8 cellular contexts compared by ENCODE assay signal in the genomic region with DNA sequence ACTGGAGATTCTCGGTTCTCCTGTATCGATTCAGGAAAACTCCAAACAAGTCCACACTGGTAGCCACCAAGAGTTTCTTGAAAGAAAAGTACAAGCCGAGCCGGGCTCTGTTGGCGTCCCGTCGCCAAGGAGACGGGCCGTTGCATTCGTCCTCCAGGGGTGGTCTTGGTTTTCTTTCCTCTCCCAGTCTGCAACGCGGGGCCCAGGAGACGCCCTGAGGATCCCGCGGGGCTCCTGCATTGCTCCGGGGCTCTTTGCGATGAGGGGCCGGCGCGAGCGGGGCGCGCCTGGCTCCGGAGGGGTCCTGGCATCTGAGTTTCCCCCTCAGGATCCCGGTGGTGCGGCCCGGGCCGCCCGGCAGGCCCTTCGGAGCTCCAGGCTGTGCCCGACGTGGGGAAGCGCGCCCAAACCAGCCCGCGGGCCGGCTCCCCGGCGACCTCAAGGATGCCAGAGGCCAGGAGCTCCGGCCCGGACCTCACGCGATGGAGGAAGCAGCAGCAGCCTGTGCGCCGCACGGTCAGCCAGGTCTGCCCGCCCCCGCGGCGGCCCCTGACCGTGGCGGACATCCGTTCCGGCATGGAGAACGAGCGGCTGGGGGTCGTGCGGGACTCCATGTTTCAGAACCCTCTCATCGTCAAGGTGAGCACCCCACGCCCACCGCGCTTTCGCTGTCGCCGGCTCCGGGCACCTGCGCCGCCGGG. TPM values are rescaled to one million over a fixed set of nuclear protein-coding genes. Genes with fewer than 3 reads are reported as not detected.
DNase-seq lines count a peak whose midpoint lies in the region; ATAC-seq, FAIRE-seq and TF ChIP-seq lines count a peak whose summit lies in the region.

Gene CFAP77, plus strand, starts transcription at position 384 of the 701 bp plus-strand sequence. Its CDS starts 61 bp downstream, at position 445.

- peak within 1 kb of the TSS; percentile 38; the same call in 1 of the 2 replicates for H2AFZ ChIP-seq in H1 (ENCODE audit: low read length)

- H2BK5ac ChIP-seq in H1 (ENCODE audit: low read depth, low read length) = no peak within 1 kb of the TSS

- CTCF ChIA-PET in H1 (lab: Charles Lee; ENCODE audit: partially characterized antibody) = interaction anchor here (0.6 to 1.6 kb wide), 5 partner anchors 29 to 159 kb away, joined by 3 to 4 read pairs (median 4); no protein-coding TSS in a partner anchor

- no peak within 1 kb of the TSS for H2AK5ac ChIP-seq in H1 (ENCODE audit: low read depth, low read length)

- POLR2A ChIA-PET in H1 (lab: Charles Lee; ENCODE audit: partially characterized antibody) = interaction anchor here (0.7 kb wide), 1 partner anchor 177 kb away, joined by 3 read pairs; no protein-coding TSS in a partner anchor

- H3K27ac Mint-ChIP-seq in activated CD4-positive, alpha-beta T cell treated with anti-CD3 and anti-CD28 coated beads, Interleukin-2, amount 10 ng/mL, durations not matched to agents 24 days and 14 days = no peak within 1 kb of the TSS

- no peak within 1 kb of the TSS for H3K23ac ChIP-seq in H1 (ENCODE audit: insufficient read length)

- no peak for FAIRE-seq in H1 (lab: Jason Lieb, UNC)

- H4K8ac ChIP-seq in H1 (ENCODE audit: extremely low read depth, insufficient read depth, low read length) = peak within 1 kb of the TSS; percentile 91; the same call in 1 of the 2 replicates

- H4K91ac ChIP-seq in H1 (replicated peaks; ENCODE audit: insufficient read length, low read length) = no peak within 1 kb of the TSS

- no peak within 1 kb of the TSS for H3K56ac ChIP-seq in H1 (replicated peaks; ENCODE audit: insufficient read length, low read depth, low read length)

- no peak for TF ChIP-seq CTCF in H1 (IDR thresholded peaks at IDR 0.05; ENCODE audit: control extremely low read depth in 1 of 3, insufficient read depth in 1 of 3, low read depth in 1 of 3, low read length in 3 of 3)

- no peak within 1 kb of the TSS for H3K14ac ChIP-seq in H1 (ENCODE audit: insufficient read length)

- H3K9me3 ChIP-seq in MG63 = no peaks in the 10 kb centered on the region
- H3K9me3 ChIP-seq in H1 (ENCODE audit: insufficient read depth in 2 of 2, low read depth in 1 of 2, low read length in 1 of 2) = no peaks in the 10 kb centered on the region; a peak in 1 of 4 replicates
- H3K9me3 ChIP-seq in mesodermal cell (ENCODE audit: control insufficient read depth, low read length) = no peaks in the 10 kb centered on the region
- H3K9me3 ChIP-seq in thymus (ENCODE audit: control insufficient read depth) = no peaks in the 10 kb centered on the region

- H3K4me2 ChIP-seq in H1 (ENCODE audit: insufficient read depth in 1 of 2, low read depth in 2 of 2, low read length in 2 of 2) = peak within 1 kb of the TSS; percentile 41 to 88

- peak within 1 kb of the TSS in 3 of 4 experiments; percentile 46 to 70 (median 67); a peak in 3 of 7 replicates for H3K9ac ChIP-seq in H1 (replicated peaks in 1 of 4; ENCODE audit: extremely low read depth in 1 of 4, low read depth in 3 of 4, low read length in 3 of 4)

- peaks cover 0 to 12% of the 10 kb centered on the region in 2 experiments; a peak in 2 of 4 replicates for H3K79me2 ChIP-seq in H1 (ENCODE audit: control insufficient read depth in 1 of 2, insufficient read depth in 2 of 2, low read length in 2 of 2)

- no peaks in the 10 kb centered on the region for H3K9me3 Mint-ChIP-seq in activated CD4-positive, alpha-beta T cell treated with anti-CD3 and anti-CD28 coated beads, Interleukin-2, amount 10 ng/mL, durations not matched to agents 24 days and 14 days

- peaks cover 15% of the 10 kb centered on the region; the same call in 1 of the 2 replicates for H3K23me2 ChIP-seq in H1 (ENCODE audit: low read depth, low read length)

- peaks cover 0 to 3% of the 10 kb centered on the region in 2 experiments for H4K20me1 ChIP-seq in H1 (replicated peaks in 1 of 2; ENCODE audit: control insufficient read depth in 1 of 2, insufficient read depth in 2 of 2, low read length in 2 of 2)

- WGBS in H1 (ENCODE audit: extremely low coverage in 1 of 2, insufficient coverage in 1 of 2, insufficient read length in 1 of 2, insufficient replicate concordance in 2 of 2, low coverage in 1 of 2, low lambda C conversion rate in 2 of 2, missing lambda C conversion rate in 1 of 2), 2 experiments = 2% methylated on average over 43 of the region's 69 CpGs; no CpG with 5 or more reads in 1 of the 2 experiments
- 1% methylated on average over 58 to 65 of the region's 69 CpGs for WGBS in mesodermal cell (ENCODE audit: insufficient coverage in 2 of 2), 2 experiments
- 2% methylated on average over 69 of the region's 69 CpGs for WGBS in thymus

- H3K79me1 ChIP-seq in H1 (ENCODE audit: low read depth, low read length) = peaks cover 3% of the 10 kb centered on the region; the same call in 1 of the 2 replicates

- no peak within 1 kb of the TSS for H3K18ac ChIP-seq in H1 (ENCODE audit: extremely low read depth, low read length)

- DNase-seq in EL (peak; percentile 65), MG63 (peak; percentile 46), H1 (ENCODE audit: low read depth in 1 of 2, low spot score in 2 of 2) (peak in 1 of 2 experiments; percentile 79)
- DNase-seq in activated CD4-positive, alpha-beta T cell treated with anti-CD3 and anti-CD28 coated beads, Interleukin-2, amount 10 ng/mL, durations not matched to agents 24 days and 14 days = peak; percentile 81

- H2BK15ac ChIP-seq in H1 (ENCODE audit: low read length) = 0 out of 2 replicates have a peak within 1 kb of the TSS, but pooled peaks have one; percentile 92

- H2BK12ac ChIP-seq in H1 (ENCODE audit: low read depth, low read length) = no peak within 1 kb of the TSS

- H3K4ac ChIP-seq in H1 (replicated peaks; ENCODE audit: insufficient read length, low read depth, low read length) = no peak within 1 kb of the TSS

- H2BK120ac ChIP-seq in H1 (replicated peaks; ENCODE audit: low read depth, low read length) = no peak within 1 kb of the TSS

- peaks cover 2% of the 10 kb centered on the region for H3K36me3 Mint-ChIP-seq in activated CD4-positive, alpha-beta T cell treated with anti-CD3 and anti-CD28 coated beads, Interleukin-2, amount 10 ng/mL, durations not matched to agents 24 days and 14 days (ENCODE audit: low read depth)

- no peak within 1 kb of the TSS for H2BK20ac ChIP-seq in H1 (ENCODE audit: low read length)

- H3K4me3 ChIP-seq in MG63 (peak within 1 kb of the TSS; percentile 29), H1 (ENCODE audit: extremely low read depth in 1 of 4, insufficient read depth in 2 of 4, low read depth in 3 of 4, low read length in 4 of 4) (peak within 1 kb of the TSS; percentile 45 to 65 (median 56)), mesodermal cell (ENCODE audit: extremely low read depth, insufficient read depth, low read length, poor library complexity, severe bottlenecking) (peak within 1 kb of the TSS; percentile 46), thymus (ENCODE audit: low read length) (peak within 1 kb of the TSS; percentile 49)

- intact Hi-C loops in activated CD4-positive, alpha-beta T cell treated with anti-CD3 and anti-CD28 coated beads, Interleukin-2, amount 10 ng/mL, durations not matched to agents 24 days and 14 days (cut with micrococcal nuclease) = loop anchor here (5.0 kb wide), 2 partner anchors 492 to 562 kb away; no protein-coding TSS in a partner anchor

- no peak for TF ChIP-seq RAD21 in H1 (IDR thresholded peaks at IDR 0.05 in 1 of 2, conservative IDR thresholded peaks at IDR 0.05 in 1 of 2; ENCODE audit: low read depth in 2 of 2, low read length in 2 of 2)

- H3K36me3 ChIP-seq in MG63 = no peaks in the 10 kb centered on the region
- H3K36me3 ChIP-seq in H1 (ENCODE audit: control insufficient read depth in 2 of 4, insufficient read depth in 4 of 4, low read length in 3 of 4) = no peaks in the 10 kb centered on the region
- no peaks in the 10 kb centered on the region for H3K36me3 ChIP-seq in mesodermal cell (ENCODE audit: control insufficient read depth, insufficient read depth, low read length)
- H3K36me3 ChIP-seq in thymus (ENCODE audit: control insufficient read depth, insufficient read depth) = no peaks in the 10 kb centered on the region

- no peak for ATAC-seq in GM19467 (IDR thresholded peaks at IDR 0.05; ENCODE audit: unreplicated experiment)
- no peak for ATAC-seq in GM18870 (IDR thresholded peaks at IDR 0.05; ENCODE audit: unreplicated experiment)

- H3K27me3 ChIP-seq in MG63 = peaks cover 47% of the 10 kb centered on the region
- peaks cover 1 to 20% (median 13%) of the 10 kb centered on the region in 4 experiments; a peak in 6 of 7 replicates for H3K27me3 ChIP-seq in H1 (replicated peaks in 1 of 4; ENCODE audit: control insufficient read depth in 3 of 4, extremely low read depth in 1 of 4, insufficient read depth in 3 of 4, low read length in 3 of 4)
- peaks cover 50% of the 10 kb centered on the region for H3K27me3 ChIP-seq in thymus (ENCODE audit: control insufficient read depth, insufficient read depth)

- TF ChIP-seq POLR2A in H1 (IDR thresholded peaks at IDR 0.05; ENCODE audit: control extremely low read depth in 1 of 2, low read depth in 2 of 2, low read length in 2 of 2) = no peak

- H3K27ac ChIP-seq in H1 (ENCODE audit: low read depth, low read length) (no peak within 1 kb of the TSS), mesodermal cell (ENCODE audit: low read depth, low read length, severe bottlenecking) (peak within 1 kb of the TSS; percentile 79), thymus (ENCODE audit: low read depth) (no peak within 1 kb of the TSS)

- peak within 1 kb of the TSS; percentile 62 for H3K4me3 Mint-ChIP-seq in activated CD4-positive, alpha-beta T cell treated with anti-CD3 and anti-CD28 coated beads, Interleukin-2, amount 10 ng/mL, durations not matched to agents 24 days and 14 days

- H3K4me1 ChIP-seq in H1 (replicated peaks in 1 of 4; ENCODE audit: control insufficient read depth in 3 of 4, insufficient read depth in 4 of 4, low read length in 3 of 4) (peaks cover 3 to 11% (median 5%) of the 10 kb centered on the region in 4 experiments; a peak in 6 of 7 replicates), mesodermal cell (ENCODE audit: control insufficient read depth, insufficient read depth, low read length, poor library complexity, severe bottlenecking) (no peaks in the 10 kb centered on the region), thymus (ENCODE audit: control insufficient read depth, insufficient read depth, low read length) (peaks cover 27% of the 10 kb centered on the region)

- H4K5ac ChIP-seq in H1 (ENCODE audit: insufficient read length, low read depth, low read length) = no peak within 1 kb of the TSS

- H3K4me1 Mint-ChIP-seq in activated CD4-positive, alpha-beta T cell treated with anti-CD3 and anti-CD28 coated beads, Interleukin-2, amount 10 ng/mL, durations not matched to agents 24 days and 14 days = peaks cover 32% of the 10 kb centered on the region

- peak in 1 of 2 experiments; percentile 99; a peak in 2 of 3 replicates for TF ChIP-seq EP300 in H1 (IDR thresholded peaks at IDR 0.05; ENCODE audit: borderline replicate concordance in 1 of 2, low read depth in 2 of 2, low read length in 2 of 2)

- peaks cover 53% of the 10 kb centered on the region for H3K27me3 Mint-ChIP-seq in activated CD4-positive, alpha-beta T cell treated with anti-CD3 and anti-CD28 coated beads, Interleukin-2, amount 10 ng/mL, durations not matched to agents 24 days and 14 days

RNA-seq across cellular contexts. Expression of gene CFAP77, which starts in this region (rescaled TPM):
- total RNA-seq in MG63 (2014; rRNA removed; shearing (Covaris generic); ENCODE audit: low replicate concordance) = not detected in 2 replicates
- total RNA-seq in activated CD4-positive, alpha-beta T cell treated with anti-CD3 and anti-CD28 coated beads, Interleukin-2, amount 10 ng/mL, durations not matched to agents 24 days and 14 days = not detected in 2 replicates
- 0.52 and 0.63 TPM in 2 replicates for total RNA-seq in H1 (2021; fragmentation: NEBNext Ultra II Directional; extraction: Animal tissue kit (Norgen Biotek cat#: 25700))
- polyA plus RNA-seq in H1 (2011; rRNA removed) = 0.97 and 1.2 TPM in 2 replicates
- polyA plus RNA-seq in H1 (2011; cell fraction: cytosol; rRNA removed) = 0.45 TPM
- polyA plus RNA-seq in H1 (2011; cell fraction: nucleus; rRNA removed) = 0.60 TPM
- 1.1 to 1.2 TPM (median 1.1 TPM) in 4 replicates for polyA plus RNA-seq in H1 (2012, experiment 1 of 2)
- polyA plus RNA-seq in H1 (2012, experiment 2 of 2) = 0.72 TPM
- 0.55 TPM for polyA plus RNA-seq in H1 (2013, experiment 1 of 2)
- polyA plus RNA-seq in H1 (2013, experiment 2 of 2) = 0.55 TPM
- 0.13 TPM in 1 of 2 replicates, not detected in the other for polyA minus RNA-seq in H1 (2011; rRNA and poly(A)+ RNA removed)
- polyA minus RNA-seq in H1 (2011; cell fraction: cytosol; rRNA and poly(A)+ RNA removed) = not detected
- polyA minus RNA-seq in H1 (2011; cell fraction: nucleus; rRNA and poly(A)+ RNA removed) = 0.40 TPM
- polyA plus RNA-seq in mesodermal cell (2013, experiment 1 of 2) = 0.77 TPM
- polyA plus RNA-seq in mesodermal cell (2013, experiment 2 of 2) = 0.30 TPM
- polyA plus RNA-seq in thymus = 0.11 TPM

Comparison
In these comparisons a context has a peak if more than half of its experiments do, and no peak if none do; other contexts are left out.
1. Peak in DNase-seq and H3K4me3 ChIP-seq in MG63; RNA of the gene not detected or under 1 TPM.
2. Peak in DNase-seq in activated CD4-positive, alpha-beta T cell treated with anti-CD3 and anti-CD28 coated beads, Interleukin-2, amount 10 ng/mL, durations not matched to agents 24 days and 14 days; RNA of the gene not detected or under 1 TPM.